Comparison of ENCODE assay signal across 1 cellular context in genomic region chrX:148865237-148865636, GRCh38.
TF ChIP-seq lines count a peak whose summit lies in the region.

No MANE protein-coding gene starts in this region.

TF ChIP-seq in H1, 55 proteins besides CTCF, POLR2A, EP300 and RAD21 (continued from another document):
- no peak for TF ChIP-seq CHD7 (IDR thresholded peaks at IDR 0.05; ENCODE audit: insufficient replicate concordance, low read length)
- no peak for TF ChIP-seq EGR1 (IDR thresholded peaks at IDR 0.05; ENCODE audit: borderline replicate concordance, low read depth, low read length)
- TF ChIP-seq CBX5 (IDR thresholded peaks at IDR 0.05; ENCODE audit: low read depth, low read length) = no peak
- TF ChIP-seq SAP30 (IDR thresholded peaks at IDR 0.05; ENCODE audit: insufficient read depth, insufficient replicate concordance, low read length) = no peak
- no peak for TF ChIP-seq PHF8 (conservative IDR thresholded peaks at IDR 0.05; ENCODE audit: low read depth, low read length)
- TF ChIP-seq TAF7 (optimal IDR thresholded peaks at IDR 0.05; ENCODE audit: borderline replicate concordance, low read depth, low read length) = no peak
- no peak for TF ChIP-seq RBBP5 (IDR thresholded peaks at IDR 0.05; ENCODE audit: borderline replicate concordance, low read depth, low read length)
